Comparison of ENCODE assay signal across 24 cellular contexts in the genomic region with DNA sequence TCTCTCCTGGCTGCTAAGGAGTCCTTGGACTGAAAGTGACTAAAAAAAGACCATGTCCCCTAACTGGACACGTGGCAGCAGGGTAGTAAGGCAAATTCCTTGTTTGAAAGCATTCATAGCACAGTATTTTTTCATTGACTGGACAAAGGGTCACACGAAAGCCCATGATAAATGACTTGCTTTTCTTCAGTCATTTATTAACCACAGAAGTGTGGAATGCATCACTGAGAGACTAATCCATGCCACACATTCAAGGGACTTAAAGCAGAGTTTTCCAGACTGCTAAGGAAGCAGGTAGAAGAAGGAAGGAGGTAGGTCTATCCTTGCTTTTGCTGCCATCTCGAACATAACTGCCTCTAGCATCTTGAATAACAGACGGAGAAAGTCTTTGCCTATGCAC. TPM values are rescaled to one million over a fixed set of nuclear protein-coding genes. Genes with fewer than 3 reads are reported as not detected.
DNase-seq lines count a peak whose midpoint lies in the region; ATAC-seq and TF ChIP-seq lines count a peak whose summit lies in the region.
"Had no signal": no experiment of that assay in that cellular context is flagged by ENCODE, and none has a peak within 500 bp of the region (broad histone marks: within the 10 kb centered on the region; RNA-seq: fewer than 3 reads in every experiment).

No MANE protein-coding gene starts in this region.

- H3K27me3 Mint-ChIP-seq in activated CD8-positive, alpha-beta T cell treated with anti-CD3 and anti-CD28 coated beads, Interleukin-2, amount 10 ng/mL, durations not matched to agents 7 days and 5 days (ENCODE audit: low read depth) = peaks cover 9% of the 10 kb centered on the region

- H3K4me1 ChIP-seq in osteoblast (ENCODE audit: insufficient read depth, low read length) = no peaks in the 10 kb centered on the region
- H3K4me1 ChIP-seq: BE2C had no signal

- no peak overlapping the region for H3K27ac Mint-ChIP-seq in activated CD8-positive, alpha-beta T cell treated with anti-CD3 and anti-CD28 coated beads, Interleukin-2, amount 10 ng/mL, durations not matched to agents 7 days and 5 days
- H3K27ac Mint-ChIP-seq: CD4-positive, CD25-positive, alpha-beta regulatory T cell; GM23338; IgD-negative memory B cell had no signal

- peak; percentile 59 for DNase-seq in epithelial cell of proximal tubule (ENCODE audit: low read depth)
- DNase-seq in kidney epithelial cell (ENCODE audit: low read depth) = peak; percentile 26
- DNase-seq in osteoblast (ENCODE audit: insufficient read length, low spot score, missing footprints) = peak; percentile 60
- DNase-seq in renal cortical epithelial cell (ENCODE audit: low read depth) = peak; percentile 87
- no peak for DNase-seq in HK-2 (ENCODE audit: unreplicated experiment)
- DNase-seq in anterior cingulate cortex (lab: John Stamatoyannopoulos, UW) = no peak
- no peak for DNase-seq in activated CD8-positive, alpha-beta T cell treated with anti-CD3 and anti-CD28 coated beads, Interleukin-2, amount 10 ng/mL, durations not matched to agents 7 days and 5 days
- DNase-seq: ACHN; BE2C; C1 segment of cervical spinal cord; CD4-positive, CD25-positive, alpha-beta regulatory T cell; CD8-positive, alpha-beta memory T cell; COR-L47; DMS 273 treated with DMSO at 0.1 percent for 48 hours; DMS53; DND-41; EL; HCEC 1CT had no signal

- no peaks in the 10 kb centered on the region for H3K9me3 ChIP-seq in osteoblast (ENCODE audit: low read depth, low read length)
- H3K9me3 ChIP-seq: BE2C had no signal

- H3K4me3 ChIP-seq in epithelial cell of proximal tubule (ENCODE audit: low read depth, low read length) (no peak overlapping the region), kidney epithelial cell (ENCODE audit: low read depth, low read length) (no peak overlapping the region), osteoblast (ENCODE audit: insufficient read depth, low read length) (no peak overlapping the region)
- H3K4me3 ChIP-seq: GM12878, GM23338 had no signal

- no peaks in the 10 kb centered on the region for H3K4me1 Mint-ChIP-seq in activated CD8-positive, alpha-beta T cell treated with anti-CD3 and anti-CD28 coated beads, Interleukin-2, amount 10 ng/mL, durations not matched to agents 7 days and 5 days (ENCODE audit: low read depth)
- H3K4me1 Mint-ChIP-seq: CD4-positive, CD25-positive, alpha-beta regulatory T cell; CD8-positive, alpha-beta memory T cell; IgD-negative memory B cell had no signal

- H3K79me2 ChIP-seq in osteoblast (ENCODE audit: insufficient read depth, low read length) = no peaks in the 10 kb centered on the region

- H2AFZ ChIP-seq in osteoblast (ENCODE audit: low read length) = no peak overlapping the region
- H2AFZ ChIP-seq: GM23338 had no signal

- H3K36me3 Mint-ChIP-seq in activated CD8-positive, alpha-beta T cell treated with anti-CD3 and anti-CD28 coated beads, Interleukin-2, amount 10 ng/mL, durations not matched to agents 7 days and 5 days (ENCODE audit: low read depth) = no peaks in the 10 kb centered on the region
- H3K36me3 Mint-ChIP-seq: CD4-positive, CD25-positive, alpha-beta regulatory T cell; CD8-positive, alpha-beta memory T cell had no signal

- H4K20me1 ChIP-seq in osteoblast (ENCODE audit: insufficient read depth, low read length) = no peaks in the 10 kb centered on the region

- H3K4me3 Mint-ChIP-seq in activated CD8-positive, alpha-beta T cell treated with anti-CD3 and anti-CD28 coated beads, Interleukin-2, amount 10 ng/mL, durations not matched to agents 7 days and 5 days = no peak overlapping the region
- H3K4me3 Mint-ChIP-seq: CD4-positive, CD25-positive, alpha-beta regulatory T cell; CD8-positive, alpha-beta memory T cell; GM23338; IgD-negative memory B cell had no signal

- POLR2A ChIA-PET in activated CD8-positive, alpha-beta T cell treated with anti-CD3 and anti-CD28 coated beads, Interleukin-2, amount 10 ng/mL, durations not matched to agents 7 days and 5 days (lab: Charles Lee) = no interaction called here

- no peak for ATAC-seq in GM21737 (IDR thresholded peaks at IDR 0.05; ENCODE audit: unreplicated experiment)
- no peak for ATAC-seq in activated CD8-positive, alpha-beta T cell treated with anti-CD3 and anti-CD28 coated beads, Interleukin-2, amount 10 ng/mL, durations not matched to agents 7 days and 5 days
- ATAC-seq: GM12878, GM23338, HepG2 had no signal

- H3K9me3 Mint-ChIP-seq in activated CD8-positive, alpha-beta T cell treated with anti-CD3 and anti-CD28 coated beads, Interleukin-2, amount 10 ng/mL, durations not matched to agents 7 days and 5 days (ENCODE audit: insufficient read depth) = no peaks in the 10 kb centered on the region
- H3K9me3 Mint-ChIP-seq: GM23338, IgD-negative memory B cell had no signal

- H3K27ac ChIP-seq in osteoblast (ENCODE audit: low read depth, low read length) = no peak overlapping the region

- no peaks in the 10 kb centered on the region for H3K36me3 ChIP-seq in kidney epithelial cell (ENCODE audit: control insufficient read depth, insufficient read depth, low read length)
- H3K36me3 ChIP-seq in osteoblast (ENCODE audit: insufficient read depth, low read length) = no peaks in the 10 kb centered on the region
- H3K36me3 ChIP-seq: BE2C had no signal

- H3K27me3 ChIP-seq in kidney epithelial cell (ENCODE audit: control insufficient read depth, insufficient read depth, low read length) (no peaks in the 10 kb centered on the region), osteoblast (ENCODE audit: insufficient read depth, low read length) (no peaks in the 10 kb centered on the region)
- H3K27me3 ChIP-seq: BE2C had no signal

- no peak for TF ChIP-seq CTCF in epithelial cell of proximal tubule (conservative IDR thresholded peaks at IDR 0.05; ENCODE audit: low read depth, low read length)
- no peak for TF ChIP-seq CTCF in kidney epithelial cell (IDR thresholded peaks at IDR 0.05; ENCODE audit: insufficient read depth, low read length, poor library complexity, severe bottlenecking)
- no peak for TF ChIP-seq CTCF in osteoblast (IDR thresholded peaks at IDR 0.05; ENCODE audit: extremely low read depth, low read depth, low read length)

- no peak overlapping the region for H3K4me2 ChIP-seq in osteoblast (ENCODE audit: insufficient read depth, low read length)
- H3K4me2 ChIP-seq: GM23338 had no signal

- CTCF ChIA-PET in activated CD8-positive, alpha-beta T cell treated with anti-CD3 and anti-CD28 coated beads, Interleukin-2, amount 10 ng/mL, durations not matched to agents 7 days and 5 days (lab: Charles Lee) = interaction anchor here (0.9 kb wide), 1 partner anchor 86 kb away, joined by 3 read pairs; no protein-coding TSS in a partner anchor

RNA-seq across cellular contexts. Expression of a gene that starts 31.2 kb away (rescaled TPM):
- total RNA-seq in epithelial cell of proximal tubule = 0.06 TPM in 1 of 2 replicates, not detected in the other
- 0.04 and 0.07 TPM in 2 replicates for total RNA-seq in kidney epithelial cell
- not detected in 2 replicates for total RNA-seq in osteoblast
- 3.2 TPM in 1 of 2 replicates, not detected in the other for total RNA-seq in renal cortical epithelial cell
- not detected for total RNA-seq in activated CD8-positive, alpha-beta T cell treated with anti-CD3 and anti-CD28 coated beads, Interleukin-2, amount 10 ng/mL, durations not matched to agents 7 days and 5 days
- total RNA-seq: CD4-positive, CD25-positive, alpha-beta regulatory T cell; CD8-positive, alpha-beta memory T cell; G401; HepG2 had no signal

Comparison
In these comparisons a context has a peak if more than half of its experiments do, and no peak if none do; other contexts are left out.
1. DNase-seq: peak in epithelial cell of proximal tubule (single experiment), kidney epithelial cell (single experiment), osteoblast (single experiment) and renal cortical epithelial cell (single experiment); none in HK-2 (single experiment), anterior cingulate cortex (0 of 58) and activated CD8-positive, alpha-beta T cell treated with anti-CD3 and anti-CD28 coated beads, Interleukin-2, amount 10 ng/mL, durations not matched to agents 7 days and 5 days (single experiment).